Comparison of ENCODE assay signal across 1 cellular context in the genomic region with DNA sequence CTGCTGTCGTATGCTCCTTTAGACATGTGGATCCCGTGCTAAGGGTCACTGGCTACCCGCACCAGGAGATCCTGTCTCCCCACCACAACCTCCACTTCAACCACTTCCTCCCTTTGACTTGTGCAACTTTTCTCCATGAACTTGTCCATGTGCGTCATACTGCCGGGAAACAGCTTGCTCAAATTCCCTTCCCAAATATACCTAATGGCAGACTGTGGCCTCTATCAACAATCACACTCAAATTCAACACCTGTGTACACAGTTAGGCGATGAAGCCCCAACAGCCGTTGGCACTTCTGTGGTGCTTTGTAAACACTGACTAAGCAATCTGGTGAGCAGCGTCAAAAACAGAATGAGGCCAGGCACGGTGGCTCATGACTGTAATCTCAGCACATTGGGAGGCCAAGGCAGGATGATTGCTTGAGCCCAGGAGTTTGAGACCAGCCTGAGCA.
TF ChIP-seq lines count a peak whose summit lies in the region.

No MANE protein-coding gene starts in this region.

TF ChIP-seq in HepG2, 621 proteins besides CTCF, POLR2A, EP300 and RAD21 (continued from another document and continues in another):
- TF ChIP-seq, protein P1, sequence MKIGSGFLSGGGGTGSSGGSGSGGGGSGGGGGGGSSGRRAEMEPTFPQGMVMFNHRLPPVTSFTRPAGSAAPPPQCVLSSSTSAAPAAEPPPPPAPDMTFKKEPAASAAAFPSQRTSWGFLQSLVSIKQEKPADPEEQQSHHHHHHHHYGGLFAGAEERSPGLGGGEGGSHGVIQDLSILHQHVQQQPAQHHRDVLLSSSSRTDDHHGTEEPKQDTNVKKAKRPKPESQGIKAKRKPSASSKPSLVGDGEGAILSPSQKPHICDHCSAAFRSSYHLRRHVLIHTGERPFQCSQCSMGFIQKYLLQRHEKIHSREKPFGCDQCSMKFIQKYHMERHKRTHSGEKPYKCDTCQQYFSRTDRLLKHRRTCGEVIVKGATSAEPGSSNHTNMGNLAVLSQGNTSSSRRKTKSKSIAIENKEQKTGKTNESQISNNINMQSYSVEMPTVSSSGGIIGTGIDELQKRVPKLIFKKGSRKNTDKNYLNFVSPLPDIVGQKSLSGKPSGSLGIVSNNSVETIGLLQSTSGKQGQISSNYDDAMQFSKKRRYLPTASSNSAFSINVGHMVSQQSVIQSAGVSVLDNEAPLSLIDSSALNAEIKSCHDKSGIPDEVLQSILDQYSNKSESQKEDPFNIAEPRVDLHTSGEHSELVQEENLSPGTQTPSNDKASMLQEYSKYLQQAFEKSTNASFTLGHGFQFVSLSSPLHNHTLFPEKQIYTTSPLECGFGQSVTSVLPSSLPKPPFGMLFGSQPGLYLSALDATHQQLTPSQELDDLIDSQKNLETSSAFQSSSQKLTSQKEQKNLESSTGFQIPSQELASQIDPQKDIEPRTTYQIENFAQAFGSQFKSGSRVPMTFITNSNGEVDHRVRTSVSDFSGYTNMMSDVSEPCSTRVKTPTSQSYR (CRISPR knock-in tag; IDR thresholded peaks at IDR 0.05; ENCODE audit: borderline replicate concordance) = 0 out of 2 replicates have a peak, but pooled peaks have one; percentile 17
- TF ChIP-seq PPARG (CRISPR knock-in tag; conservative IDR thresholded peaks at IDR 0.05) (0 out of 2 replicates have a peak, but pooled peaks have one; percentile 22), TCF7 (IDR thresholded peaks at IDR 0.05; ENCODE audit: low read depth) (peak; percentile 39; the same call in 1 of the 2 replicates), ZNF879 (CRISPR knock-in tag; IDR thresholded peaks at IDR 0.05) (no peak), TBX2 (CRISPR knock-in tag; IDR thresholded peaks at IDR 0.05; ENCODE audit: borderline replicate concordance) (peak; percentile 97), NCOA5 (CRISPR knock-in tag; IDR thresholded peaks at IDR 0.05) (no peak), RBAK (CRISPR knock-in tag; IDR thresholded peaks at IDR 0.05) (no peak), CENPBD1 (CRISPR knock-in tag; IDR thresholded peaks at IDR 0.05; ENCODE audit: borderline replicate concordance, low read depth) (no peak), SKIL (CRISPR knock-in tag; IDR thresholded peaks at IDR 0.05; ENCODE audit: borderline replicate concordance) (0 out of 2 replicates have a peak, but pooled peaks have one; percentile 32), NR2F6 (IDR thresholded peaks at IDR 0.05) (peak; percentile 85), NR2F6 (CRISPR knock-in tag; IDR thresholded peaks at IDR 0.05) (peak; percentile 73), GFI1 (CRISPR knock-in tag; IDR thresholded peaks at IDR 0.05; ENCODE audit: borderline replicate concordance) (peak; percentile 65; the same call in 1 of the 2 replicates), DNMT3B (CRISPR knock-in tag; conservative IDR thresholded peaks at IDR 0.05) (0 out of 2 replicates have a peak, but pooled peaks have one; percentile 42), BRCA1 (CRISPR knock-in tag; IDR thresholded peaks at IDR 0.05) (no peak), HMG20A (CRISPR knock-in tag; IDR thresholded peaks at IDR 0.05; ENCODE audit: borderline replicate concordance) (peak; percentile 90), FOXP1 (IDR thresholded peaks at IDR 0.05) (peak; percentile 50; the same call in 1 of the 2 replicates), FOXP1 (CRISPR knock-in tag; IDR thresholded peaks at IDR 0.05) (peak; percentile 85), HOXA5 (CRISPR knock-in tag; IDR thresholded peaks at IDR 0.05) (no peak), MBD4 (IDR thresholded peaks at IDR 0.05; ENCODE audit: borderline replicate concordance, low read length) (no peak), ARHGAP35 (CRISPR knock-in tag; IDR thresholded peaks at IDR 0.05; ENCODE audit: borderline replicate concordance) (no peak), TSC22D2 (CRISPR knock-in tag; IDR thresholded peaks at IDR 0.05; ENCODE audit: borderline replicate concordance) (no peak), HOMEZ (CRISPR knock-in tag; IDR thresholded peaks at IDR 0.05; ENCODE audit: low read depth) (0 out of 2 replicates have a peak, but pooled peaks have one; percentile 12), MAZ (IDR thresholded peaks at IDR 0.05; ENCODE audit: borderline replicate concordance, low read depth, low read length) (no peak), MAZ (CRISPR knock-in tag; IDR thresholded peaks at IDR 0.05; ENCODE audit: low read depth) (no peak), ZNF343 (CRISPR knock-in tag; IDR thresholded peaks at IDR 0.05) (no peak), RARG (CRISPR knock-in tag; IDR thresholded peaks at IDR 0.05; ENCODE audit: low read depth) (no peak), ZNF704 (CRISPR knock-in tag; IDR thresholded peaks at IDR 0.05; ENCODE audit: borderline replicate concordance) (no peak), MAFG (CRISPR knock-in tag; IDR thresholded peaks at IDR 0.05) (no peak), ATRX (CRISPR knock-in tag; IDR thresholded peaks at IDR 0.05; ENCODE audit: borderline replicate concordance) (no peak), ZNF253 (CRISPR knock-in tag; IDR thresholded peaks at IDR 0.05; ENCODE audit: borderline replicate concordance) (no peak), KLF12 (CRISPR knock-in tag; IDR thresholded peaks at IDR 0.05; ENCODE audit: borderline replicate concordance) (no peak), FOXA1 (IDR thresholded peaks at IDR 0.05) (peak; percentile 83), FOXA1 (CRISPR knock-in tag; IDR thresholded peaks at IDR 0.05) (peak; percentile 92), BCLAF1 (IDR thresholded peaks at IDR 0.05) (no peak), ETV5 (CRISPR knock-in tag; IDR thresholded peaks at IDR 0.05; ENCODE audit: borderline replicate concordance) (peak; percentile 38; the same call in 1 of the 2 replicates), RBM22 (optimal IDR thresholded peaks at IDR 0.05; ENCODE audit: low read length) (no peak), GATAD2A (CRISPR knock-in tag; IDR thresholded peaks at IDR 0.05) (peak; percentile 59; the same call in 1 of the 2 replicates), PHF8 (CRISPR knock-in tag; IDR thresholded peaks at IDR 0.05) (no peak)
- TF ChIP-seq, protein P2, sequence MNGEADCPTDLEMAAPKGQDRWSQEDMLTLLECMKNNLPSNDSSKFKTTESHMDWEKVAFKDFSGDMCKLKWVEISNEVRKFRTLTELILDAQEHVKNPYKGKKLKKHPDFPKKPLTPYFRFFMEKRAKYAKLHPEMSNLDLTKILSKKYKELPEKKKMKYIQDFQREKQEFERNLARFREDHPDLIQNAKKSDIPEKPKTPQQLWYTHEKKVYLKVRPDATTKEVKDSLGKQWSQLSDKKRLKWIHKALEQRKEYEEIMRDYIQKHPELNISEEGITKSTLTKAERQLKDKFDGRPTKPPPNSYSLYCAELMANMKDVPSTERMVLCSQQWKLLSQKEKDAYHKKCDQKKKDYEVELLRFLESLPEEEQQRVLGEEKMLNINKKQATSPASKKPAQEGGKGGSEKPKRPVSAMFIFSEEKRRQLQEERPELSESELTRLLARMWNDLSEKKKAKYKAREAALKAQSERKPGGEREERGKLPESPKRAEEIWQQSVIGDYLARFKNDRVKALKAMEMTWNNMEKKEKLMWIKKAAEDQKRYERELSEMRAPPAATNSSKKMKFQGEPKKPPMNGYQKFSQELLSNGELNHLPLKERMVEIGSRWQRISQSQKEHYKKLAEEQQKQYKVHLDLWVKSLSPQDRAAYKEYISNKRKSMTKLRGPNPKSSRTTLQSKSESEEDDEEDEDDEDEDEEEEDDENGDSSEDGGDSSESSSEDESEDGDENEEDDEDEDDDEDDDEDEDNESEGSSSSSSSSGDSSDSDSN (CRISPR knock-in tag; IDR thresholded peaks at IDR 0.05) = no peak
- TF ChIP-seq, protein P3, sequence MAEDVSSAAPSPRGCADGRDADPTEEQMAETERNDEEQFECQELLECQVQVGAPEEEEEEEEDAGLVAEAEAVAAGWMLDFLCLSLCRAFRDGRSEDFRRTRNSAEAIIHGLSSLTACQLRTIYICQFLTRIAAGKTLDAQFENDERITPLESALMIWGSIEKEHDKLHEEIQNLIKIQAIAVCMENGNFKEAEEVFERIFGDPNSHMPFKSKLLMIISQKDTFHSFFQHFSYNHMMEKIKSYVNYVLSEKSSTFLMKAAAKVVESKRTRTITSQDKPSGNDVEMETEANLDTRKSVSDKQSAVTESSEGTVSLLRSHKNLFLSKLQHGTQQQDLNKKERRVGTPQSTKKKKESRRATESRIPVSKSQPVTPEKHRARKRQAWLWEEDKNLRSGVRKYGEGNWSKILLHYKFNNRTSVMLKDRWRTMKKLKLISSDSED (CRISPR knock-in tag; IDR thresholded peaks at IDR 0.05) = no peak
- TF ChIP-seq, protein P4, sequence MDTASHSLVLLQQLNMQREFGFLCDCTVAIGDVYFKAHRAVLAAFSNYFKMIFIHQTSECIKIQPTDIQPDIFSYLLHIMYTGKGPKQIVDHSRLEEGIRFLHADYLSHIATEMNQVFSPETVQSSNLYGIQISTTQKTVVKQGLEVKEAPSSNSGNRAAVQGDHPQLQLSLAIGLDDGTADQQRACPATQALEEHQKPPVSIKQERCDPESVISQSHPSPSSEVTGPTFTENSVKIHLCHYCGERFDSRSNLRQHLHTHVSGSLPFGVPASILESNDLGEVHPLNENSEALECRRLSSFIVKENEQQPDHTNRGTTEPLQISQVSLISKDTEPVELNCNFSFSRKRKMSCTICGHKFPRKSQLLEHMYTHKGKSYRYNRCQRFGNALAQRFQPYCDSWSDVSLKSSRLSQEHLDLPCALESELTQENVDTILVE (CRISPR knock-in tag; IDR thresholded peaks at IDR 0.05) = no peak
- TF ChIP-seq, protein P5, sequence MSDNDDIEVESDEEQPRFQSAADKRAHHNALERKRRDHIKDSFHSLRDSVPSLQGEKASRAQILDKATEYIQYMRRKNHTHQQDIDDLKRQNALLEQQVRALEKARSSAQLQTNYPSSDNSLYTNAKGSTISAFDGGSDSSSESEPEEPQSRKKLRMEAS (IDR thresholded peaks at IDR 0.05) = 0 out of 2 replicates have a peak, but pooled peaks have one; percentile 39
- TF ChIP-seq, protein P6, sequence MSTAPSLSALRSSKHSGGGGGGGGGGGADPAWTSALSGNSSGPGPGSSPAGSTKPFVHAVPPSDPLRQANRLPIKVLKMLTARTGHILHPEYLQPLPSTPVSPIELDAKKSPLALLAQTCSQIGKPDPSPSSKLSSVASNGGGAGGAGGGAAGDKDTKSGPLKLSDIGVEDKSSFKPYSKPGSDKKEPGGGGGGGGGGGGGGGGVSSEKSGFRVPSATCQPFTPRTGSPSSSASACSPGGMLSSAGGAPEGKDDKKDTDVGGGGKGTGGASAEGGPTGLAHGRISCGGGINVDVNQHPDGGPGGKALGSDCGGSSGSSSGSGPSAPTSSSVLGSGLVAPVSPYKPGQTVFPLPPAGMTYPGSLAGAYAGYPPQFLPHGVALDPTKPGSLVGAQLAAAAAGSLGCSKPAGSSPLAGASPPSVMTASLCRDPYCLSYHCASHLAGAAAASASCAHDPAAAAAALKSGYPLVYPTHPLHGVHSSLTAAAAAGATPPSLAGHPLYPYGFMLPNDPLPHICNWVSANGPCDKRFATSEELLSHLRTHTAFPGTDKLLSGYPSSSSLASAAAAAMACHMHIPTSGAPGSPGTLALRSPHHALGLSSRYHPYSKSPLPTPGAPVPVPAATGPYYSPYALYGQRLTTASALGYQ (CRISPR knock-in tag; IDR thresholded peaks at IDR 0.05) = peak; percentile 72; the same call in 1 of the 2 replicates
